In the genomic region with DNA sequence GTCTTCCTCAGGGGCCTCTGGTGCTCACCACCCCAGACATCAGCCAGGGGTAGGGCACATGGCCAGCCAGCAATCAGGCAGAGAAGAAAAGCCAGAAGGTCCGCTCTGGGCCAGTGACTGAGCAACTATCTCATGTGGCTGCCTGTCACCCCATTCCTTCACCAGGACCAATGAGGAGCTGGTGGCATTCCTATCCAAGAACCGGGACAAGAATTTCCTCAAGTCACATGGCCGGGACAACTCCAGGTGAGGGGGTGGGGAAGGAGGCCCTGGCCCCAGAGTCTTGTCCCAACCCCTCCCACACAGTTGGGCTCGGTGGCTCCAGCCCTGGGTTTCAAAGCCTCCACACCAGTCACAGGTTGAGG, we compare ENCODE assay signal across 19 cellular contexts.
"Had no signal": no experiment of that assay in that cellular context is flagged by ENCODE, and none has a peak within 500 bp of the region (broad histone marks: within the 10 kb centered on the region; RNA-seq: fewer than 3 reads in every experiment).

No MANE protein-coding gene starts in this region.

- H3K4me1 ChIP-seq: esophagus squamous epithelium, pancreas, upper lobe of left lung had no signal

- H3K4me1 Mint-ChIP-seq: mesothelial cell of epicardium, neural crest cell had no signal

- H3K27ac Mint-ChIP-seq: mesothelial cell of epicardium, natural killer cell, progenitor cell of endocrine pancreas had no signal

- H3K9me3 ChIP-seq: esophagus squamous epithelium, gastroesophageal sphincter, pancreas, tibial artery, upper lobe of left lung had no signal

- H3K4me3 ChIP-seq: esophagus squamous epithelium, gastroesophageal sphincter, pancreas, smooth muscle cell, tibial artery, upper lobe of left lung had no signal

- H3K9me3 Mint-ChIP-seq: mesothelial cell of epicardium, natural killer cell, neural crest cell had no signal

- ATAC-seq: gastroesophageal sphincter; left lobe of liver; pancreas; right cardiac atrium; stimulated activated naive CD8-positive, alpha-beta T cell treated with anti-CD3 and anti-CD28 coated beads, Interleukin-15, Interleukin-2, amounts not matched to agents 100 U/mL and 50 U/mL, for 24 hours had no signal

- H3K36me3 Mint-ChIP-seq: natural killer cell had no signal

- H3K27me3 Mint-ChIP-seq: progenitor cell of endocrine pancreas had no signal

- DNase-seq: effector memory CD4-positive, alpha-beta T cell; esophagus squamous epithelium; foreskin fibroblast; hippocampal formation; natural killer cell; nucleus accumbens; right cardiac atrium; stimulated activated CD4-positive, alpha-beta T cell treated with anti-CD3 and anti-CD28 coated beads, Interleukin-2, amount 100 ng/mL, for 48 hours; stimulated activated naive CD8-positive, alpha-beta T cell treated with anti-CD3 and anti-CD28 coated beads, Interleukin-15, Interleukin-2, amounts not matched to agents 100 U/mL and 50 U/mL, for 24 hours; tibial artery had no signal

- H3K27ac ChIP-seq: epithelial cell of prostate, esophagus squamous epithelium, gastroesophageal sphincter, pancreas, tibial artery, upper lobe of left lung had no signal

- H3K27me3 ChIP-seq: esophagus squamous epithelium, gastroesophageal sphincter, pancreas, tibial artery, upper lobe of left lung had no signal

- H3K4me3 Mint-ChIP-seq: mesothelial cell of epicardium, natural killer cell, neural crest cell had no signal
